ENCODE assay signal across 1 cellular context in the genomic region with DNA sequence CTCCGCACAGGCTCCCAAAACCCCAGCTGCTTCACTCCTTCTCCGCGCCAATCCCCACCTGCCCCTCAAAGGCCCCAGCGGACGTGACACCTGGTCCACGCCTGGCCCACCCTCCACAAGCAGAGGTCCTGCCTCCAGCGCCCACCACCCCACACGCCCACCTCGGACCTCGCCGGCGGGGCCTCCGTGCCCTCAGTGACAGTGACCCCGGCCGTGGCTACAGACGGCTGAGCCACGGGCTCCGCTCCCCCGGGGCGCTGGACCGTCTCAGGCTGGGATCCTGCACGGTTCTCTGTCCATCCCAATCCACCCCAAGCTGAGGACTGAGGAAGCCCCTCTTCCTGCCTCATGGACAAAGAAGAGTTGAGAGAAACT.
TF ChIP-seq lines count a peak whose summit lies in the region.

No MANE protein-coding gene starts in this region.

TF ChIP-seq in HepG2, 621 proteins besides CTCF, POLR2A, EP300 and RAD21 (continues in another document):
- TF ChIP-seq FOXO1 (CRISPR knock-in tag; IDR thresholded peaks at IDR 0.05) (peak; percentile 22; the same call in 1 of the 2 replicates), YEATS4 (CRISPR knock-in tag; IDR thresholded peaks at IDR 0.05; ENCODE audit: borderline replicate concordance) (peak; percentile 11; the same call in 1 of the 2 replicates), MBNL3 (CRISPR knock-in tag; conservative IDR thresholded peaks at IDR 0.05) (no peak), SIN3A (IDR thresholded peaks at IDR 0.05; ENCODE audit: borderline replicate concordance, low read depth, low read length) (0 out of 2 replicates have a peak, but pooled peaks have one; percentile 18), RBFOX2 (IDR thresholded peaks at IDR 0.05; ENCODE audit: low read depth, low read length) (peak; percentile 4; the same call in 1 of the 2 replicates), MTA1 (CRISPR knock-in tag; IDR thresholded peaks at IDR 0.05; ENCODE audit: borderline replicate concordance) (peak; percentile 41; the same call in 1 of the 2 replicates), SATB2 (CRISPR knock-in tag; IDR thresholded peaks at IDR 0.05) (0 out of 2 replicates have a peak, but pooled peaks have one; percentile 34), ZNF776 (CRISPR knock-in tag; IDR thresholded peaks at IDR 0.05) (peak; percentile 67; the same call in 1 of the 2 replicates), ZNF12 (CRISPR knock-in tag; IDR thresholded peaks at IDR 0.05) (no peak), MYC (CRISPR knock-in tag; IDR thresholded peaks at IDR 0.05; ENCODE audit: borderline replicate concordance) (0 out of 2 replicates have a peak, but pooled peaks have one; percentile 5), ESRRA (CRISPR knock-in tag; IDR thresholded peaks at IDR 0.05; ENCODE audit: low read depth) (0 out of 2 replicates have a peak, but pooled peaks have one; percentile 20), FOXM1 (CRISPR knock-in tag; IDR thresholded peaks at IDR 0.05) (0 out of 2 replicates have a peak, but pooled peaks have one; percentile 11), ZIK1 (CRISPR knock-in tag; IDR thresholded peaks at IDR 0.05; ENCODE audit: borderline replicate concordance, low read depth) (0 out of 2 replicates have a peak, but pooled peaks have one; percentile 14), MXD4 (CRISPR knock-in tag; IDR thresholded peaks at IDR 0.05) (no peak), HNF1A (IDR thresholded peaks at IDR 0.05; ENCODE audit: low read depth) (no peak), HNF1A (CRISPR knock-in tag; IDR thresholded peaks at IDR 0.05; ENCODE audit: borderline replicate concordance) (peak; percentile 48; the same call in 1 of the 2 replicates), ZSCAN21 (CRISPR knock-in tag; IDR thresholded peaks at IDR 0.05; ENCODE audit: borderline replicate concordance) (peak; percentile 35; the same call in 1 of the 2 replicates), ZNF333 (CRISPR knock-in tag; IDR thresholded peaks at IDR 0.05; ENCODE audit: borderline replicate concordance) (peak; percentile 63; the same call in 1 of the 2 replicates), ZNF558 (CRISPR knock-in tag; IDR thresholded peaks at IDR 0.05; ENCODE audit: borderline replicate concordance) (no peak), ZNF576 (CRISPR knock-in tag; IDR thresholded peaks at IDR 0.05) (0 out of 2 replicates have a peak, but pooled peaks have one; percentile 44), ZNF143 (CRISPR knock-in tag; IDR thresholded peaks at IDR 0.05) (no peak), DR1 (CRISPR knock-in tag; IDR thresholded peaks at IDR 0.05) (0 out of 2 replicates have a peak, but pooled peaks have one; percentile 39), AGO2 (optimal IDR thresholded peaks at IDR 0.05; ENCODE audit: low read depth, low read length) (peak; percentile 60), MED13 (CRISPR knock-in tag; IDR thresholded peaks at IDR 0.05) (no peak), ZNF264 (CRISPR knock-in tag; IDR thresholded peaks at IDR 0.05) (0 out of 2 replicates have a peak, but pooled peaks have one; percentile 13), ZNF101 (CRISPR knock-in tag; IDR thresholded peaks at IDR 0.05; ENCODE audit: borderline replicate concordance, low read depth) (no peak), NR0B2 (CRISPR knock-in tag; IDR thresholded peaks at IDR 0.05) (0 out of 2 replicates have a peak, but pooled peaks have one; percentile 6), ZNF577 (CRISPR knock-in tag; IDR thresholded peaks at IDR 0.05; ENCODE audit: borderline replicate concordance, low read depth) (no peak), ZNF235 (CRISPR knock-in tag; IDR thresholded peaks at IDR 0.05; ENCODE audit: borderline replicate concordance) (peak; percentile 71; the same call in 1 of the 2 replicates), SRY (CRISPR knock-in tag; IDR thresholded peaks at IDR 0.05) (no peak), ZNF569 (CRISPR knock-in tag; IDR thresholded peaks at IDR 0.05; ENCODE audit: borderline replicate concordance) (no peak), HDAC2 (CRISPR knock-in tag; IDR thresholded peaks at IDR 0.05) (no peak), DMTF1 (CRISPR knock-in tag; IDR thresholded peaks at IDR 0.05) (0 out of 2 replicates have a peak, but pooled peaks have one; percentile 27), ZNF710 (CRISPR knock-in tag; IDR thresholded peaks at IDR 0.05; ENCODE audit: borderline replicate concordance) (peak; percentile 20; the same call in 1 of the 2 replicates), MXD1 (CRISPR knock-in tag; IDR thresholded peaks at IDR 0.05) (peak; percentile 59; the same call in 1 of the 2 replicates), ZNF556 (CRISPR knock-in tag; IDR thresholded peaks at IDR 0.05; ENCODE audit: borderline replicate concordance) (no peak)
- TF ChIP-seq, protein P1, sequence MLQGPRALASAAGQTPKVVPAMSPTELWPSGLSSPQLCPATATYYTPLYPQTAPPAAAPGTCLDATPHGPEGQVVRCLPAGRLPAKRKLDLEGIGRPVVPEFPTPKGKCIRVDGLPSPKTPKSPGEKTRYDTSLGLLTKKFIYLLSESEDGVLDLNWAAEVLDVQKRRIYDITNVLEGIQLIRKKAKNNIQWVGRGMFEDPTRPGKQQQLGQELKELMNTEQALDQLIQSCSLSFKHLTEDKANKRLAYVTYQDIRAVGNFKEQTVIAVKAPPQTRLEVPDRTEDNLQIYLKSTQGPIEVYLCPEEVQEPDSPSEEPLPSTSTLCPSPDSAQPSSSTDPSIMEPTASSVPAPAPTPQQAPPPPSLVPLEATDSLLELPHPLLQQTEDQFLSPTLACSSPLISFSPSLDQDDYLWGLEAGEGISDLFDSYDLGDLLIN (CRISPR knock-in tag; IDR thresholded peaks at IDR 0.05; ENCODE audit: borderline replicate concordance) = 0 out of 2 replicates have a peak, but pooled peaks have one; percentile 48
- TF ChIP-seq, protein P2, sequence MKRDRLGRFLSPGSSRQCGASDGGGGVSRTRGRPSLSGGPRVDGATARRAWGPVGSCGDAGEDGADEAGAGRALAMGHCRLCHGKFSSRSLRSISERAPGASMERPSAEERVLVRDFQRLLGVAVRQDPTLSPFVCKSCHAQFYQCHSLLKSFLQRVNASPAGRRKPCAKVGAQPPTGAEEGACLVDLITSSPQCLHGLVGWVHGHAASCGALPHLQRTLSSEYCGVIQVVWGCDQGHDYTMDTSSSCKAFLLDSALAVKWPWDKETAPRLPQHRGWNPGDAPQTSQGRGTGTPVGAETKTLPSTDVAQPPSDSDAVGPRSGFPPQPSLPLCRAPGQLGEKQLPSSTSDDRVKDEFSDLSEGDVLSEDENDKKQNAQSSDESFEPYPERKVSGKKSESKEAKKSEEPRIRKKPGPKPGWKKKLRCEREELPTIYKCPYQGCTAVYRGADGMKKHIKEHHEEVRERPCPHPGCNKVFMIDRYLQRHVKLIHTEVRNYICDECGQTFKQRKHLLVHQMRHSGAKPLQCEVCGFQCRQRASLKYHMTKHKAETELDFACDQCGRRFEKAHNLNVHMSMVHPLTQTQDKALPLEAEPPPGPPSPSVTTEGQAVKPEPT (CRISPR knock-in tag; IDR thresholded peaks at IDR 0.05; ENCODE audit: low read depth) = 0 out of 2 replicates have a peak, but pooled peaks have one; percentile 60
- TF ChIP-seq, protein P3, sequence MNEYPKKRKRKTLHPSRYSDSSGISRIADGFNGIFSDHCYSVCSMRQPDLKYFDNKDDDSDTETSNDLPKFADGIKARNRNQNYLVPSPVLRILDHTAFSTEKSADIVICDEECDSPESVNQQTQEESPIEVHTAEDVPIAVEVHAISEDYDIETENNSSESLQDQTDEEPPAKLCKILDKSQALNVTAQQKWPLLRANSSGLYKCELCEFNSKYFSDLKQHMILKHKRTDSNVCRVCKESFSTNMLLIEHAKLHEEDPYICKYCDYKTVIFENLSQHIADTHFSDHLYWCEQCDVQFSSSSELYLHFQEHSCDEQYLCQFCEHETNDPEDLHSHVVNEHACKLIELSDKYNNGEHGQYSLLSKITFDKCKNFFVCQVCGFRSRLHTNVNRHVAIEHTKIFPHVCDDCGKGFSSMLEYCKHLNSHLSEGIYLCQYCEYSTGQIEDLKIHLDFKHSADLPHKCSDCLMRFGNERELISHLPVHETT (CRISPR knock-in tag; conservative IDR thresholded peaks at IDR 0.05) = no peak
- TF ChIP-seq, protein P4, sequence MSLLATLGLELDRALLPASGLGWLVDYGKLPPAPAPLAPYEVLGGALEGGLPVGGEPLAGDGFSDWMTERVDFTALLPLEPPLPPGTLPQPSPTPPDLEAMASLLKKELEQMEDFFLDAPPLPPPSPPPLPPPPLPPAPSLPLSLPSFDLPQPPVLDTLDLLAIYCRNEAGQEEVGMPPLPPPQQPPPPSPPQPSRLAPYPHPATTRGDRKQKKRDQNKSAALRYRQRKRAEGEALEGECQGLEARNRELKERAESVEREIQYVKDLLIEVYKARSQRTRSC (CRISPR knock-in tag; IDR thresholded peaks at IDR 0.05; ENCODE audit: low read depth) = 0 out of 2 replicates have a peak, but pooled peaks have one; percentile 24
- TF ChIP-seq, protein P5, sequence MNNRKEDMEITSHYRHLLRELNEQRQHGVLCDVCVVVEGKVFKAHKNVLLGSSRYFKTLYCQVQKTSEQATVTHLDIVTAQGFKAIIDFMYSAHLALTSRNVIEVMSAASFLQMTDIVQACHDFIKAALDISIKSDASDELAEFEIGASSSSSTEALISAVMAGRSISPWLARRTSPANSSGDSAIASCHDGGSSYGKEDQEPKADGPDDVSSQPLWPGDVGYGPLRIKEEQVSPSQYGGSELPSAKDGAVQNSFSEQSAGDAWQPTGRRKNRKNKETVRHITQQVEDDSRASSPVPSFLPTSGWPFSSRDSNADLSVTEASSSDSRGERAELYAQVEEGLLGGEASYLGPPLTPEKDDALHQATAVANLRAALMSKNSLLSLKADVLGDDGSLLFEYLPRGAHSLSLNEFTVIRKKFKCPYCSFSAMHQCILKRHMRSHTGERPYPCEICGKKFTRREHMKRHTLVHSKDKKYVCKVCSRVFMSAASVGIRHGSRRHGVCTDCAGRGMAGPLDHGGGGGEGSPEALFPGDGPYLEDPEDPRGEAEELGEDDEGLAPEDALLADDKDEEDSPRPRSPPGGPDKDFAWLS (CRISPR knock-in tag; IDR thresholded peaks at IDR 0.05; ENCODE audit: borderline replicate concordance) = 0 out of 2 replicates have a peak, but pooled peaks have one; percentile 54
